8 cellular contexts compared by ENCODE assay signal in the genomic region with DNA sequence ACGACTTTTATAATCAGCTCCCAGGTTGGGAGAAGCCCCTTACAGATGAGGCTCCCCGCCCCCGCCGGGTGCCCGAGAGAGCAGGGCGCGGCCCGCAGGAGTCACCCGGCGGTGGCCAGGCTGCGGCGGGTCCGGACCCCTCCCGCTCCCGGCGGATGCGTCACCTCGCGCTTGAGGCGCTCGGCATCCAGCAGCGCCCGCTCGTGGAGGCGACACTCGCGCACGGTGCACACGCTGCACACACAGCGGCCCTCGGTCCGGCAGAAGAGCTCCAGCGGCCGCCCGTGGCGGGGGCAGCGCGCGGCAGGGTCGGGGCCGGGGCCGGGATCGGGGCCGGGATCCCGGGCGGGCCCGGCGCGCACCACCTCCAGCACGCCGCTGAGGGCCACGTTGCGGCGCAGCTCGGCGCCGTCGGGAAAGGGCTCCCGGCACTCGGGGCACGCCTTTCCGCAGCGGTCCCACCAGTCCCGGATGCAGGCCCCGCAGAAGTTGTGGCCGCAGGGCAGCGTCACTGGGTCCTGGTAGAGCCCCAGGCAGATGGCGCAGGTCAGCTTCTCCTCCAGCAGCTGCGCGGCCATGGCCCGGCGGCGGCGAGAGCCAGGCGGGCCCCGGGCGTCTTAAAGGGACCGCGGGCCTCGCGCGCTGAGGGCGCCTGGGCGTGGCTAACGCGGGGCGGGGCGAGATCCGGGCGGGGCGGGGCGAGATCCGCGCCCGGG. TPM values are rescaled to one million over a fixed set of nuclear protein-coding genes. Genes with fewer than 3 reads are reported as not detected.
DNase-seq lines count a peak whose midpoint lies in the region; ATAC-seq and TF ChIP-seq lines count a peak whose summit lies in the region.

A gene with protein sequence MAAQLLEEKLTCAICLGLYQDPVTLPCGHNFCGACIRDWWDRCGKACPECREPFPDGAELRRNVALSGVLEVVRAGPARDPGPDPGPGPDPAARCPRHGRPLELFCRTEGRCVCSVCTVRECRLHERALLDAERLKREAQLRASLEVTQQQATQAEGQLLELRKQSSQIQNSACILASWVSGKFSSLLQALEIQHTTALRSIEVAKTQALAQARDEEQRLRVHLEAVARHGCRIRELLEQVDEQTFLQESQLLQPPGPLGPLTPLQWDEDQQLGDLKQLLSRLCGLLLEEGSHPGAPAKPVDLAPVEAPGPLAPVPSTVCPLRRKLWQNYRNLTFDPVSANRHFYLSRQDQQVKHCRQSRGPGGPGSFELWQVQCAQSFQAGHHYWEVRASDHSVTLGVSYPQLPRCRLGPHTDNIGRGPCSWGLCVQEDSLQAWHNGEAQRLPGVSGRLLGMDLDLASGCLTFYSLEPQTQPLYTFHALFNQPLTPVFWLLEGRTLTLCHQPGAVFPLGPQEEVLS (minus strand): TSS at position 592 of the 716 bp plus-strand sequence. CDS start 14 bp downstream, at position 578.

- H3K4me3 Mint-ChIP-seq in CD8-positive, alpha-beta T cell, result peak within 1 kb of the TSS; percentile 79
- peak within 1 kb of the TSS; percentile 93 for H3K4me3 Mint-ChIP-seq in natural killer cell treated with Interleukin-12 subunit alpha and Interleukin-12 subunit beta and Interleukin-15 and Interleukin-18, amount 100 ng/mL, for 72 hours

- no peaks in the 10 kb centered on the region for H3K27me3 Mint-ChIP-seq in CD8-positive, alpha-beta T cell (ENCODE audit: low read depth)
- H3K27me3 Mint-ChIP-seq in natural killer cell treated with Interleukin-12 subunit alpha and Interleukin-12 subunit beta and Interleukin-15 and Interleukin-18, amount 100 ng/mL, for 72 hours, result no peaks in the 10 kb centered on the region

- H3K4me1 ChIP-seq in CD8-positive, alpha-beta T cell (ENCODE audit: insufficient read depth, low read length), result peaks cover 20% of the 10 kb centered on the region

- CTCF ChIA-PET in CD8-positive, alpha-beta T cell (lab: Charles Lee), result interaction anchor here (1.0 to 5.8 kb wide), 14 partner anchors 9 to 143 kb away, joined by 3 to 82 read pairs (median 6); partner anchors contain the start of genes MRPL38, TRIM47, UNC13D and WBP2

- H3K27ac ChIP-seq in CD8-positive, alpha-beta T cell (ENCODE audit: low read depth, low read length), result peak within 1 kb of the TSS; percentile 47

- POLR2A ChIA-PET in CD8-positive, alpha-beta T cell (lab: Charles Lee), result interaction anchor here (0.5 to 6.1 kb wide), 20 partner anchors 8 to 143 kb away, joined by 3 to 58 read pairs (median 3); partner anchors contain the start of genes GALK1, MRPL38, TRIM47 and UNK

- peak; percentile 86 for ATAC-seq in CD8-positive, alpha-beta T cell
- peak; percentile 55 for ATAC-seq in GM19397 (IDR thresholded peaks at IDR 0.05; ENCODE audit: unreplicated experiment)
- ATAC-seq in natural killer cell treated with Interleukin-12 subunit alpha and Interleukin-12 subunit beta and Interleukin-15 and Interleukin-18, amount 100 ng/mL, for 72 hours, result peak; percentile 90 to 91
- ATAC-seq in stimulated activated naive CD8-positive, alpha-beta T cell treated with anti-CD3 and anti-CD28 coated beads, Interleukin-15, Interleukin-2, amounts not matched to agents 100 U/mL and 50 U/mL, for 24 hours, result peak; percentile 84

- H3K4me1 Mint-ChIP-seq in CD8-positive, alpha-beta T cell (ENCODE audit: low read depth), result peaks cover 26% of the 10 kb centered on the region
- peaks cover 25 to 26% of the 10 kb centered on the region in 2 donors for H3K4me1 Mint-ChIP-seq in natural killer cell treated with Interleukin-12 subunit alpha and Interleukin-12 subunit beta and Interleukin-15 and Interleukin-18, amount 100 ng/mL, for 72 hours (ENCODE audit: low read depth in 2 of 2)

- peak within 1 kb of the TSS; percentile 73 for H3K4me3 ChIP-seq in CD8-positive, alpha-beta T cell (ENCODE audit: low read depth, low read length)
- H3K4me3 ChIP-seq in fibroblast of mammary gland (ENCODE audit: control insufficient read depth, low read depth, low read length), result peak within 1 kb of the TSS; percentile 69

- no peaks in the 10 kb centered on the region for H3K9me3 ChIP-seq in CD8-positive, alpha-beta T cell (ENCODE audit: low read length)

- TF ChIP-seq CTCF in CD8-positive, alpha-beta T cell (IDR thresholded peaks at IDR 0.05), result peak; percentile 39
- no peak for TF ChIP-seq CTCF in fibroblast of mammary gland (conservative IDR thresholded peaks at IDR 0.05; ENCODE audit: control insufficient read depth, insufficient read depth, low read depth, low read length)

- H3K36me3 ChIP-seq in CD8-positive, alpha-beta T cell (ENCODE audit: insufficient read depth, low read length), result peaks cover 5% of the 10 kb centered on the region

- H3K9me3 Mint-ChIP-seq in CD8-positive, alpha-beta T cell, result no peaks in the 10 kb centered on the region
- H3K9me3 Mint-ChIP-seq in natural killer cell treated with Interleukin-12 subunit alpha and Interleukin-12 subunit beta and Interleukin-15 and Interleukin-18, amount 100 ng/mL, for 72 hours, result no peaks in the 10 kb centered on the region

- DNase-seq in CD8-positive, alpha-beta T cell, result peak; percentile 51 to 87 (median 76)
- DNase-seq in HS-27A (ENCODE audit: low read depth) (peak; percentile 23), RKO (ENCODE audit: low spot score) (peak; percentile 84), fibroblast of mammary gland (ENCODE audit: low read depth) (peak; percentile 74)
- DNase-seq in activated T-helper 1 cell treated with anti-CD3 and anti-CD28 coated beads, Interleukin-2, amount 50 U/mL, for 16 hours (ENCODE audit: low read depth in 1 of 2, low spot score in 1 of 2), result peak; percentile 44 to 67
- peak; percentile 89 for DNase-seq in natural killer cell treated with Interleukin-12 subunit alpha and Interleukin-12 subunit beta and Interleukin-15 and Interleukin-18, amount 100 ng/mL, for 72 hours (ENCODE audit: low spot score)
- DNase-seq in stimulated activated naive CD8-positive, alpha-beta T cell treated with anti-CD3 and anti-CD28 coated beads, Interleukin-15, Interleukin-2, amounts not matched to agents 100 U/mL and 50 U/mL, for 24 hours, result peak; percentile 88

- intact Hi-C loops in CD8-positive, alpha-beta T cell (cut with DNase I, micrococcal nuclease), result loop anchor here (1.0 to 5.0 kb wide), 7 partner anchors 8 to 129 kb away; partner anchors contain the start of genes MRPL38 (in 2 of the 2), WBP2 (in 2 of the 2), GALK1 (in 1 of the 2) and UNK (in 1 of the 2)

- peaks cover 38% of the 10 kb centered on the region for H3K36me3 Mint-ChIP-seq in CD8-positive, alpha-beta T cell
- H3K36me3 Mint-ChIP-seq in natural killer cell treated with Interleukin-12 subunit alpha and Interleukin-12 subunit beta and Interleukin-15 and Interleukin-18, amount 100 ng/mL, for 72 hours, result no peaks in the 10 kb centered on the region

- H3K27ac Mint-ChIP-seq in CD8-positive, alpha-beta T cell, result peak within 1 kb of the TSS; percentile 80
- H3K27ac Mint-ChIP-seq in natural killer cell treated with Interleukin-12 subunit alpha and Interleukin-12 subunit beta and Interleukin-15 and Interleukin-18, amount 100 ng/mL, for 72 hours, result peak within 1 kb of the TSS; percentile 82 to 90

- H3K27me3 ChIP-seq in CD8-positive, alpha-beta T cell (ENCODE audit: insufficient read depth, low read length), result no peaks in the 10 kb centered on the region

RNA-seq across cellular contexts. Expression of the gene that starts here (rescaled TPM):
- total RNA-seq in CD8-positive, alpha-beta T cell, result 10 to 100 TPM; 13.6 to 15.1 TPM
- 10 to 100 TPM; 17.2 to 42.1 TPM for total RNA-seq in natural killer cell treated with Interleukin-12 subunit alpha and Interleukin-12 subunit beta and Interleukin-15 and Interleukin-18, amount 100 ng/mL, for 72 hours

Comparison
In these comparisons a context has a peak if more than half of its experiments do, and no peak if none do; other contexts are left out.
1. Peak in every context shown above with its lines: DNase-seq, ATAC-seq, H3K4me3 ChIP-seq and H3K27ac ChIP-seq.
2. DNase-seq: peak in every context shown above with its lines; median percentile 89 in natural killer cell treated with Interleukin-12 subunit alpha and Interleukin-12 subunit beta and Interleukin-15 and Interleukin-18, amount 100 ng/mL, for 72 hours; 88 in stimulated activated naive CD8-positive, alpha-beta T cell treated with anti-CD3 and anti-CD28 coated beads, Interleukin-15, Interleukin-2, amounts not matched to agents 100 U/mL and 50 U/mL, for 24 hours; 84 in RKO; 76 in CD8-positive, alpha-beta T cell; 74 in fibroblast of mammary gland; 56 in activated T-helper 1 cell treated with anti-CD3 and anti-CD28 coated beads, Interleukin-2, amount 50 U/mL, for 16 hours; 23 in HS-27A.